21 cellular contexts compared by ENCODE assay signal in the genomic region with DNA sequence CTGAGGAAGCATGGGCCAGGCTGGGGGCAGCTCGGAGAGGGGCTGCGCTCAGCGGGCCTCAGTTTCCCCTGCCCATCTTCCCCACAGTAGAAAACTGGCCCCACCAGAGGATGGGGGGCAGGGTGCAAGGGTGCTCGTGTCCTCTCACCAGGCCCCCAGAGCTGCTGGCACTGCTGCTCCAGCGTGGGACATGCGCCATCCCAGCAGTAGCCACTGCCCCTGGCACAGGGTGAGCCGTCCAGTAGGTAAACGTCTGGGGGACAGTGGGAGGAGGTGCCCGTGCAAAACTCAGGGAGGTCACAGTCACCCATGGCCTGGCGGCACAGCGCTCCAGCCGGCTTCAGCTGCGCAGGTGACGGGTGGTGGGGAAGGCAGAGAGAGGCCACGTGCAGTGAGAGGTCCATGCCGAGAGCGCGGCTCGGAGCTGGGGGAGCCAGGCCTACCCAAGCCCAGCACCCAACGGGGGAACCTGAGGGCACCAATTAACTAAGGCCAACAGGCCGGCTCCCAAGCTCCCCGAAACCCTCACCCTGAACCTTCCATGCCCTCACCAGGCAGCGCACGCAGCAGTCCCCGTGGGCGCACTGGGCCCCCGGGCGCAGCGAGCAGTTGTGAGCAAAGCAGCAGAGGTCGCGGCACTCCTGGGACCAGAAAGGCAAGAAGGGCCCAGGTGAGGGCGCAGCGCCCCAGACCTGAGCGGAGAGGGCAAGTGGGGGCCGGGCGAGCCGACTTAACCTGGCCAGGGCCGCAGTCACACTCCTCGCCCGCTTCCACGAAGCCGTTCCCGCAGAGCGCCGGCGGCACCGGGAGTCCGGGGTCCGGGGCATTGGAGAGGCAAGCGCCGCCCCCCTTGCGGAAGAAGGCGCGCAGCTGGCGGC. TPM values are rescaled to one million over a fixed set of nuclear protein-coding genes. Genes with fewer than 3 reads are reported as not detected.
DNase-seq lines count a peak whose midpoint lies in the region; ATAC-seq, FAIRE-seq and TF ChIP-seq lines count a peak whose summit lies in the region.
"Had no signal": no experiment of that assay in that cellular context is flagged by ENCODE, and none has a peak within 500 bp of the region (broad histone marks: within the 10 kb centered on the region; RNA-seq: fewer than 3 reads in every experiment).

No MANE protein-coding gene starts in this region.

- peaks cover 5 to 18% (median 11%) of the 10 kb centered on the region in 9 donors for H3K4me1 ChIP-seq in heart right ventricle
- H3K4me1 ChIP-seq in kidney (ENCODE audit: control insufficient read depth in 1 of 2, insufficient read depth in 1 of 2, low read depth in 1 of 2, low read length in 2 of 2): no peaks in the 10 kb centered on the region
- peaks cover 5 to 7% of the 10 kb centered on the region in 2 donors for H3K4me1 ChIP-seq in thoracic aorta (ENCODE audit: control insufficient read depth in 1 of 2, low read depth in 2 of 2)
- H3K4me1 ChIP-seq: HAP-1, SJCRH30 had no signal

- no peak overlapping the region for H3K9ac ChIP-seq in SK-N-MC (ENCODE audit: insufficient read length)
- no peak overlapping the region for H3K9ac ChIP-seq in kidney (ENCODE audit: low read length in 2 of 2)
- H3K9ac ChIP-seq: KMS-11 had no signal

- no peak for TF ChIP-seq CTCF in heart right ventricle (IDR thresholded peaks at IDR 0.05)
- TF ChIP-seq CTCF in kidney (IDR thresholded peaks at IDR 0.05; ENCODE audit: borderline replicate concordance, extremely low read depth, insufficient read depth): no peak
- no peak for TF ChIP-seq CTCF in thoracic aorta (IDR thresholded peaks at IDR 0.05)

- no peak overlapping the region for H3K27ac ChIP-seq in heart right ventricle
- no peak overlapping the region for H3K27ac ChIP-seq in SK-N-MC
- no peak overlapping the region for H3K27ac ChIP-seq in kidney (ENCODE audit: low read depth in 2 of 2, low read length in 2 of 2)
- H3K27ac ChIP-seq in thoracic aorta: no peak overlapping the region
- H3K27ac ChIP-seq: KMS-11, ovary, SJCRH30 had no signal

- H3K9me3 ChIP-seq in heart right ventricle (no peaks in the 10 kb centered on the region), SK-N-MC (ENCODE audit: low read depth, low read length) (no peaks in the 10 kb centered on the region), kidney (ENCODE audit: control insufficient read depth in 1 of 2, low read length in 2 of 2) (no peaks in the 10 kb centered on the region), thoracic aorta (no peaks in the 10 kb centered on the region)
- H3K9me3 ChIP-seq: HAP-1, ovary, SJCRH30 had no signal

- H3K36me3 ChIP-seq in heart right ventricle (peaks cover 0 to 8% (median 0%) of the 10 kb centered on the region in 9 donors), SK-N-MC (ENCODE audit: insufficient read depth, low read length) (no peaks in the 10 kb centered on the region), kidney (ENCODE audit: control insufficient read depth in 1 of 2, insufficient read depth in 2 of 2, low read length in 2 of 2) (no peaks in the 10 kb centered on the region), thoracic aorta (peaks cover 42% of the 10 kb centered on the region)
- H3K36me3 ChIP-seq: HAP-1, ovary, SJCRH30 had no signal

- WGBS in heart right ventricle, 2 donors: 34 to 35% methylated on average over 55 of the region's 55 CpGs

- H3K27me3 ChIP-seq in heart right ventricle: peaks cover 22 to 65% (median 53%) of the 10 kb centered on the region in 7 donors
- no peaks in the 10 kb centered on the region for H3K27me3 ChIP-seq in thoracic aorta (replicated peaks; ENCODE audit: insufficient read depth)
- H3K27me3 ChIP-seq: ovary, SJCRH30 had no signal

- no peak for DNase-seq in heart right ventricle
- DNase-seq in cardiac septum (ENCODE audit: low spot score): no peak
- no peak for DNase-seq in SK-N-MC (ENCODE audit: low read depth, low spot score)
- DNase-seq in kidney: peak; percentile 54
- DNase-seq in thoracic aorta (ENCODE audit: low spot score): no peak
- no peak for DNase-seq in NCI-H774 (lab: John Stamatoyannopoulos, UW)
- DNase-seq: activated CD8-positive, alpha-beta memory T cell treated with anti-CD3 and anti-CD28 coated beads for 24 hours; activated gamma-delta T cell treated with Interleukin-2 at 50 U/mL for 16 hours; DMS153; NCI-H1694 treated with DMSO at 0.1 percent for 48 hours; NCI-H526 treated with DMSO at 0.1 percent for 48 hours; SJCRH30; substantia nigra had no signal

- no peak for FAIRE-seq in kidney (lab: Jason Lieb, UNC)
- FAIRE-seq: astrocyte had no signal

- peak overlapping the region in 6 of 10 donors; percentile 11 to 20 (median 13) for H3K4me3 ChIP-seq in heart right ventricle
- H3K4me3 ChIP-seq in SK-N-MC: peak overlapping the region; percentile 57
- no peak overlapping the region for H3K4me3 ChIP-seq in kidney (ENCODE audit: low read length in 2 of 2)
- H3K4me3 ChIP-seq in thoracic aorta: peak overlapping the region; percentile 24
- H3K4me3 ChIP-seq: HAP-1, ovary, SJCRH30 had no signal

- ATAC-seq in heart right ventricle (no peak), thoracic aorta (ENCODE audit: insufficient number of reproducible peaks, low FRiP score, low read depth) (no peak), GM21515 (IDR thresholded peaks at IDR 0.05; ENCODE audit: unreplicated experiment) (no peak), GM21528 (IDR thresholded peaks at IDR 0.05; ENCODE audit: low FRiP score, unreplicated experiment) (no peak)

- intact Hi-C loops in heart right ventricle (cut with DNase I) (loop anchor here in 7 of 10 donors (10.0 kb wide), 4 partner anchors 83 to 413 kb away; no protein-coding TSS in a partner anchor), cardiac septum (cut with DNase I) (loop anchor here (10.0 kb wide), 1 partner anchor 173 kb away; the partner anchor contains the start of gene MAVS), kidney (cut with DNase I) (no loop called here)

RNA-seq across cellular contexts. Expression of gene GFRA4, which starts 9.0 kb away (rescaled TPM):
- total RNA-seq in heart right ventricle (not detected), cardiac septum (not detected), kidney (not detected), thoracic aorta (not detected)
- polyA plus RNA-seq in heart right ventricle (not detected), kidney (ENCODE audit: insufficient read depth, low read depth, low replicate concordance) (0.56 TPM)
- total RNA-seq: astrocyte, dermis microvascular lymphatic vessel endothelial cell, mesothelial cell of epicardium, ovary, SJCRH30 had no signal

RNA-seq across cellular contexts. Expression of gene ADAM33, which starts 9.6 kb away (rescaled TPM):
- 10 to 100 TPM in 2 of 10 donors, 1 to 10 TPM in 8; 1.6 to 13.2 (median 3.3) TPM for total RNA-seq in heart right ventricle
- polyA plus RNA-seq in heart right ventricle: 10 to 100 TPM in 1 of 2 donors, 1 to 10 TPM in 1; 5.6 to 71.8 TPM
- total RNA-seq in cardiac septum: 3.0 TPM
- 4.3 TPM for total RNA-seq in kidney
- 4.1 TPM for polyA plus RNA-seq in kidney (ENCODE audit: insufficient read depth, low read depth, low replicate concordance)
- 100 to 1,000 TPM; 113 to 177 TPM for total RNA-seq in thoracic aorta
- total RNA-seq: dermis microvascular lymphatic vessel endothelial cell, SJCRH30 had no signal

RNA-seq across cellular contexts. Expression of gene SIGLEC1, which starts 40.2 kb away (rescaled TPM):
- total RNA-seq in heart right ventricle: 10 to 100 TPM in 2 of 10 donors, 1 to 10 TPM in 8; 1.3 to 22.4 (median 2.8) TPM
- polyA plus RNA-seq in heart right ventricle: 10 to 100 TPM in 1 of 2 donors, 1 to 10 TPM in 1; 1.8 to 13.0 TPM
- 2.4 TPM for total RNA-seq in cardiac septum
- 20.2 TPM for total RNA-seq in kidney
- 2.4 TPM for polyA plus RNA-seq in kidney (ENCODE audit: insufficient read depth, low read depth, low replicate concordance)
- total RNA-seq in thoracic aorta: 10 to 100 TPM; 12.2 to 45.5 TPM
- total RNA-seq: astrocyte, dermis microvascular lymphatic vessel endothelial cell had no signal

Comparison
In these comparisons a context has a peak if more than half of its experiments do, and no peak if none do; other contexts are left out.
1. H3K4me3 ChIP-seq: peak in heart right ventricle (6 of 10), SK-N-MC (single experiment) and thoracic aorta (single experiment); none in kidney (0 of 2).
2. RNA of gene ADAM33, which starts 9.6 kb away (total RNA-seq): 113 to 177 TPM in thoracic aorta; 4.3 TPM in kidney (single experiment), 1.6 to 13.2 TPM in heart right ventricle and 3.0 TPM in cardiac septum (single experiment); every median in the first group is over 4 times any median in the second.